In genomic region chr14:61694830-61695694, GRCh38 we compare ENCODE assay signal across 8 cellular contexts. TPM values are rescaled to one million over a fixed set of nuclear protein-coding genes. Genes with fewer than 3 reads are reported as not detected.
A peak's percentile ranks its signal among the peaks of the same experiment; 100 is the strongest.
DNase-seq lines count a peak whose midpoint lies in the region; ATAC-seq and TF ChIP-seq lines count a peak whose summit lies in the region.

Gene HIF1A, plus strand, starts transcription at chr14:61695513. Its CDS starts 292 bp downstream, at chr14:61695805.

- peak within 1 kb of the TSS; percentile 84 for H3K4me3 ChIP-seq in NB4 (ENCODE audit: low read depth, low read length)
- peak within 1 kb of the TSS; percentile 98 for H3K4me3 ChIP-seq in SK-N-MC
- peak within 1 kb of the TSS; percentile 67 to 87 for H3K4me3 ChIP-seq in gastroesophageal sphincter
- H3K4me3 ChIP-seq in neutrophil (ENCODE audit: low read depth in 1 of 2, low read length in 1 of 2): peak within 1 kb of the TSS; percentile 90 to 97

- H3K27me3 Mint-ChIP-seq in HFFc6 (ENCODE audit: insufficient read depth): no peaks in the 10 kb centered on the region; the same call in 1 of the 2 replicates

- 0 to 3% methylated on average over 1 to 21 of the region's 68 CpGs for WGBS in gastroesophageal sphincter (ENCODE audit: low coverage in 1 of 2), 2 donors

- H3K27me3 ChIP-seq in gastroesophageal sphincter (no peaks in the 10 kb centered on the region), neutrophil (no peaks in the 10 kb centered on the region)

- H3K4me1 ChIP-seq in gastroesophageal sphincter (peaks cover 2 to 42% (median 9%) of the 10 kb centered on the region in 3 donors), neutrophil (ENCODE audit: control insufficient read depth in 1 of 2, insufficient read depth in 1 of 2, low read depth in 1 of 2, low read length in 1 of 2) (peaks cover 42 to 43% of the 10 kb centered on the region in 2 experiments)

- peaks cover 50% of the 10 kb centered on the region for H3K4me1 Mint-ChIP-seq in HFFc6 (ENCODE audit: low read depth)

- H3K9me3 ChIP-seq in SK-N-MC (ENCODE audit: low read depth, low read length): no peaks in the 10 kb centered on the region
- H3K9me3 ChIP-seq in gastroesophageal sphincter: no peaks in the 10 kb centered on the region
- H3K9me3 ChIP-seq in neutrophil: no peaks in the 10 kb centered on the region

- peak within 1 kb of the TSS; percentile 92 for H3K9ac ChIP-seq in SK-N-MC (ENCODE audit: insufficient read length)

- H3K36me3 Mint-ChIP-seq in HFFc6 (ENCODE audit: low read depth): peaks cover 29% of the 10 kb centered on the region

- DNase-seq in GM04504 (ENCODE audit: low read depth): peak; percentile 99
- DNase-seq in HFFc6: peak; percentile 98
- peak; percentile 99 for DNase-seq in NB4 (ENCODE audit: low read depth)
- DNase-seq in SK-N-MC (ENCODE audit: low read depth, low spot score): peak; percentile 76
- DNase-seq in activated naive CD4-positive, alpha-beta T cell treated with anti-CD3 and anti-CD28 coated beads, Interleukin-2, amount 50 U/mL, for 16 hours: peak; percentile 97
- peak; percentile 74 to 97 (median 92) for DNase-seq in substantia nigra (lab: John Stamatoyannopoulos, UW)

- TF ChIP-seq POLR2A in NB4 (IDR thresholded peaks at IDR 0.05; ENCODE audit: extremely low read depth, insufficient read length): peak; percentile 92
- TF ChIP-seq POLR2A in gastroesophageal sphincter (IDR thresholded peaks at IDR 0.05): peak; percentile 92 to 93

- no peaks in the 10 kb centered on the region for H3K9me3 Mint-ChIP-seq in HFFc6

- H3K36me3 ChIP-seq in SK-N-MC (ENCODE audit: insufficient read depth, low read length) (0 out of 2 replicates have a peak, but pooled peaks cover under 1% of the 10 kb centered on the region), gastroesophageal sphincter (no peaks in the 10 kb centered on the region), neutrophil (no peaks in the 10 kb centered on the region)

- peak within 1 kb of the TSS; percentile 95 for H3K27ac Mint-ChIP-seq in HFFc6

- TF ChIP-seq EP300 in gastroesophageal sphincter (IDR thresholded peaks at IDR 0.05): no peak

- H3K27ac ChIP-seq in SK-N-MC (peak within 1 kb of the TSS; percentile 70; the same call in 1 of the 2 replicates), gastroesophageal sphincter (peak within 1 kb of the TSS; percentile 90 to 100 (median 94)), neutrophil (peak within 1 kb of the TSS; percentile 94), substantia nigra (ENCODE audit: low read depth, low read length, poor library complexity, severe bottlenecking) (peak within 1 kb of the TSS; percentile 92)

- peak; percentile 39; the same call in 1 of the 2 replicates for TF ChIP-seq CTCF in HFFc6 (IDR thresholded peaks at IDR 0.05)
- TF ChIP-seq CTCF in NB4 (IDR thresholded peaks at IDR 0.05; ENCODE audit: low read depth, low read length): peak; percentile 29
- TF ChIP-seq CTCF in gastroesophageal sphincter (IDR thresholded peaks at IDR 0.05): peak in 2 of 4 experiments; percentile 19 to 35
- TF ChIP-seq CTCF in neutrophil (IDR thresholded peaks at IDR 0.05): peak; percentile 23

- ATAC-seq in gastroesophageal sphincter: peak; percentile 100

- H3K4me3 Mint-ChIP-seq in HFFc6: peak within 1 kb of the TSS; percentile 97

RNA-seq across cellular contexts. Expression of gene HIF1A, which starts in this region (rescaled TPM):
- total RNA-seq in HFFc6 (2021; fragmentation: NEBNext Ultra II Directional; extraction: Animal tissue kit (Norgen Biotek cat#: 25700)): 100 to 1,000 TPM; 217 to 265 (median 233) TPM
- 100 to 1,000 TPM in 3 of 4 donors, 10 to 100 TPM in 1; 84.3 to 120 (median 111) TPM for total RNA-seq in gastroesophageal sphincter

Comparison
In these comparisons a context has a peak if more than half of its experiments do, and no peak if none do; other contexts are left out.
1. Peak in every context shown above with its lines: DNase-seq, ATAC-seq, H3K4me3 ChIP-seq and H3K27ac ChIP-seq.